In the genomic region with DNA sequence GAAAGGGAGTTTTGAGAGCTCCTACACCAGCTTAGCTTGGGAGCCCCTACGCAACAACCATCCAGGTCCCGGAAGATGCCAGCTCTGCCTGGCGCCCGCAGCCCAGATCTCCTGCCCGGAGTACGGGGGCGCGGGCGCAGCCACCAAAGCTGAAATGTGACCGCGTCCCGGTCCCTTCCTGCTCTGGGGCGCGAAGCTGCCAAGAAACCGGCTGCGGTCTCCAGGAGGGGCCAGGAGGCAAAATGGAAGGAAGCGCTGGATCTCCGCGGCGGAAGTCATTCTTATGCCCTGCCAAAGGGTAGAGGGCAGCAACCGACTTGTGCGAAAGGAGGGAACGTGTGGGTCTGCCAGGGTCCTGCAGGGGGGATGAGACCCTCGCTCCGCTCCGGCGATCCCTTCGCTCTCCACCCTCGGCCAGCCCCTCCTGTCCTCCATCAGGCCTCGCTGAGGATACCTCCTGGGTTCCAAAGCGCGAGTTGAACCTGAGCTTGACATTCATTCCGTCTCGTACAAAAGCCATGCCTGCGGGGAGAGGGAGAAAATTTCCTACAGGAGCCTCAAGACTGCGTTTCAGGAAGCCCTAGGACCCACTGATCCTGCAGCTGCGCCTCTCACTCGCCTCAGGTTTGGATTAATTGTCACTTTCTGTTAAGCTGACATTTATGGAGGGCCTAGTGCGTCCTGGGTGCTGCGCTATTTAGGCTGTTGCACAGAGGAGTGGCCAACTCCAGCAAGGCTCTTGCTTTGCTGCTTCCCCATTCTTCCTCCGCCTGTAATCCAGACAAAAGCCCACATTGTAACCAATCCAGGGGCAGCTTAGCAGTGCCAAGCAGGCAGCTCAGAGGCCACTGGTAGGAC, we compare ENCODE assay signal across 8 cellular contexts.
DNase-seq lines count a peak whose midpoint lies in the region; ATAC-seq and TF ChIP-seq lines count a peak whose summit lies in the region.

No MANE protein-coding gene starts in this region.

- H3K27ac Mint-ChIP-seq in activated T-helper 2 cell treated with anti-CD3 and anti-CD28 coated beads, Interferon-gamma antibody, Interleukin-2, Interleukin-4, amounts not matched to agents 10 μg/mL and 5 μg/mL and 100 μg/mL, durations not matched to agents 14 hours and 24 hours and 36 hours = peak overlapping the region; percentile 49

- TF ChIP-seq CTCF in GM10266 (IDR thresholded peaks at IDR 0.05; ENCODE audit: control insufficient read depth, insufficient read depth, low read depth, missing control alignments) = no peak
- no peak for TF ChIP-seq CTCF in hepatocyte (IDR thresholded peaks at IDR 0.05; ENCODE audit: poor library complexity)

- peak; percentile 11 for DNase-seq in GM10266 (ENCODE audit: extremely low spot score)
- peak; percentile 83 for DNase-seq in M059J (ENCODE audit: low read depth)
- DNase-seq in activated T-helper 2 cell treated with anti-CD3 and anti-CD28 coated beads, Interferon-gamma antibody, Interleukin-2, Interleukin-4, amounts not matched to agents 10 μg/mL and 5 μg/mL and 100 μg/mL, durations not matched to agents 14 hours and 24 hours and 36 hours (ENCODE audit: low spot score) = peak; percentile 11
- peak; percentile 77 for DNase-seq in Right ventricle myocardium inferior (ENCODE audit: missing footprints)
- DNase-seq in hepatocyte (ENCODE audit: low spot score) = no peak

- ATAC-seq in GM21737 (IDR thresholded peaks at IDR 0.05; ENCODE audit: unreplicated experiment) = peak; percentile 60
- ATAC-seq in Right ventricle myocardium inferior = peak; percentile 96
- ATAC-seq in GM19328 (IDR thresholded peaks at IDR 0.05; ENCODE audit: unreplicated experiment) = no peak

- peaks cover 5% of the 10 kb centered on the region for H3K27me3 Mint-ChIP-seq in activated T-helper 2 cell treated with anti-CD3 and anti-CD28 coated beads, Interferon-gamma antibody, Interleukin-2, Interleukin-4, amounts not matched to agents 10 μg/mL and 5 μg/mL and 100 μg/mL, durations not matched to agents 14 hours and 24 hours and 36 hours (ENCODE audit: low read depth)

- H4K20me1 ChIP-seq in hepatocyte (ENCODE audit: insufficient read depth, poor library complexity, severe bottlenecking) = no peaks in the 10 kb centered on the region

- H3K4me3 Mint-ChIP-seq in activated T-helper 2 cell treated with anti-CD3 and anti-CD28 coated beads, Interferon-gamma antibody, Interleukin-2, Interleukin-4, amounts not matched to agents 10 μg/mL and 5 μg/mL and 100 μg/mL, durations not matched to agents 14 hours and 24 hours and 36 hours (ENCODE audit: low read depth) = peak overlapping the region; percentile 80

- H3K79me2 ChIP-seq in hepatocyte = no peaks in the 10 kb centered on the region

- no peak overlapping the region for H2AFZ ChIP-seq in hepatocyte

- H3K4me1 Mint-ChIP-seq in activated T-helper 2 cell treated with anti-CD3 and anti-CD28 coated beads, Interferon-gamma antibody, Interleukin-2, Interleukin-4, amounts not matched to agents 10 μg/mL and 5 μg/mL and 100 μg/mL, durations not matched to agents 14 hours and 24 hours and 36 hours (ENCODE audit: low read depth) = peaks cover 21% of the 10 kb centered on the region

- intact Hi-C loops in activated T-helper 2 cell treated with anti-CD3 and anti-CD28 coated beads, Interferon-gamma antibody, Interleukin-2, Interleukin-4, amounts not matched to agents 10 μg/mL and 5 μg/mL and 100 μg/mL, durations not matched to agents 14 hours and 24 hours and 36 hours (cut with micrococcal nuclease) = no loop called here
- intact Hi-C loops in Right ventricle myocardium inferior (cut with DNase I) = no loop called here

- H3K4me3 ChIP-seq in rectal smooth muscle tissue (ENCODE audit: low read length) (peak overlapping the region; percentile 77), hepatocyte (no peak overlapping the region)

- H3K27me3 ChIP-seq in rectal smooth muscle tissue (ENCODE audit: control insufficient read depth, insufficient read depth, low read length) (no peaks in the 10 kb centered on the region), hepatocyte (no peaks in the 10 kb centered on the region)

- peak overlapping the region; percentile 14 for H3K9ac ChIP-seq in rectal smooth muscle tissue (ENCODE audit: low read length)

- no peaks in the 10 kb centered on the region for H3K36me3 Mint-ChIP-seq in activated T-helper 2 cell treated with anti-CD3 and anti-CD28 coated beads, Interferon-gamma antibody, Interleukin-2, Interleukin-4, amounts not matched to agents 10 μg/mL and 5 μg/mL and 100 μg/mL, durations not matched to agents 14 hours and 24 hours and 36 hours (ENCODE audit: low read depth)

- H3K4me2 ChIP-seq in hepatocyte = no peak overlapping the region

- H3K9me3 ChIP-seq in hepatocyte (ENCODE audit: low read depth) = no peaks in the 10 kb centered on the region

- 97% methylated on average over 41 of the region's 41 CpGs for WGBS in hepatocyte (ENCODE audit: low lambda C conversion rate, missing lambda C conversion rate)

- H3K36me3 ChIP-seq in rectal smooth muscle tissue (ENCODE audit: control insufficient read depth, insufficient read depth, low read length) (no peaks in the 10 kb centered on the region), hepatocyte (replicated peaks; ENCODE audit: insufficient read depth, low read depth) (no peaks in the 10 kb centered on the region)

- H3K4me1 ChIP-seq in rectal smooth muscle tissue (ENCODE audit: control insufficient read depth, insufficient read depth, low read length) (no peaks in the 10 kb centered on the region), hepatocyte (ENCODE audit: insufficient read depth) (no peaks in the 10 kb centered on the region)

- peak overlapping the region; percentile 79 for H3K27ac ChIP-seq in rectal smooth muscle tissue (ENCODE audit: low read depth, low read length)
- H3K27ac ChIP-seq in hepatocyte = no peak overlapping the region

- no peaks in the 10 kb centered on the region for H3K9me2 ChIP-seq in hepatocyte (replicated peaks; ENCODE audit: insufficient read depth)

- H3K9me3 Mint-ChIP-seq in activated T-helper 2 cell treated with anti-CD3 and anti-CD28 coated beads, Interferon-gamma antibody, Interleukin-2, Interleukin-4, amounts not matched to agents 10 μg/mL and 5 μg/mL and 100 μg/mL, durations not matched to agents 14 hours and 24 hours and 36 hours = no peaks in the 10 kb centered on the region
